In the genomic region with DNA sequence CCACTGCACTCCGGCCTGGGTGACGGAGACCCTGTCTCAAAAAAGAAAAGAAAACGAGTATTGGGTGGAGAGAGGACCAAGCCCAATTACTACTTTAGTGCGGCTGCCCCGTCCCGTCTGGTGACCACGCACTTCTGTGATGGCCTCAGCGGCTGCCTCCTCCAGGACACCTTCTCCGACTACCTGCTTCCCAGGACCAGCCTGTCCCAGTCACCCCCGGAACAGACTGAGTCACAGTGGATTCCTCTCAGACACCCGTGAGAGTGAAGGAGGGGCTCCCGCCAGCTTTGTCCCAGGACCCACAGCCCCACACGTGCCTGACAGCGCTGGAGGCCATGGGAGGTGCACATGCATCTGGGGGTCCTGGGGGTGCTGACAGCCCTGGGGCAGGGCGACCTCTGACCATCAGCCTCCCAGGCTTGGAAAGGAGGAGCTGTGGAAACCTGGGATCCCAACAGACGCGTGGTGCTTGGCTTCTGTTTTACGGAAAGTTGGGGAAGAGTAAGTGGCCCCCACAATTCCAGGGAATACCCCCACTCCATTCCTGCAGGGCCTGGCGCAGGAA, we compare ENCODE assay signal across 1 cellular context.
TF ChIP-seq lines count a peak whose summit lies in the region.

No MANE protein-coding gene starts in this region.

TF ChIP-seq in GM12878, 131 proteins besides CTCF, POLR2A, EP300 and RAD21:
- TF ChIP-seq, protein P1, sequence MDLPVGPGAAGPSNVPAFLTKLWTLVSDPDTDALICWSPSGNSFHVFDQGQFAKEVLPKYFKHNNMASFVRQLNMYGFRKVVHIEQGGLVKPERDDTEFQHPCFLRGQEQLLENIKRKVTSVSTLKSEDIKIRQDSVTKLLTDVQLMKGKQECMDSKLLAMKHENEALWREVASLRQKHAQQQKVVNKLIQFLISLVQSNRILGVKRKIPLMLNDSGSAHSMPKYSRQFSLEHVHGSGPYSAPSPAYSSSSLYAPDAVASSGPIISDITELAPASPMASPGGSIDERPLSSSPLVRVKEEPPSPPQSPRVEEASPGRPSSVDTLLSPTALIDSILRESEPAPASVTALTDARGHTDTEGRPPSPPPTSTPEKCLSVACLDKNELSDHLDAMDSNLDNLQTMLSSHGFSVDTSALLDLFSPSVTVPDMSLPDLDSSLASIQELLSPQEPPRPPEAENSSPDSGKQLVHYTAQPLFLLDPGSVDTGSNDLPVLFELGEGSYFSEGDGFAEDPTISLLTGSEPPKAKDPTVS (IDR thresholded peaks at IDR 0.05; ENCODE audit: low read depth, low read length), result no peak
- TF ChIP-seq YBX1 (IDR thresholded peaks at IDR 0.05) (no peak), NR2C2 (IDR thresholded peaks at IDR 0.05; ENCODE audit: borderline replicate concordance, control insufficient read depth, insufficient read length, low read depth) (no peak), CBX3 (IDR thresholded peaks at IDR 0.05; ENCODE audit: borderline replicate concordance, low read depth) (no peak), TCF12 (IDR thresholded peaks at IDR 0.05; ENCODE audit: low read depth, low read length) (no peak)
